31 cellular contexts compared by ENCODE assay signal in the genomic region with DNA sequence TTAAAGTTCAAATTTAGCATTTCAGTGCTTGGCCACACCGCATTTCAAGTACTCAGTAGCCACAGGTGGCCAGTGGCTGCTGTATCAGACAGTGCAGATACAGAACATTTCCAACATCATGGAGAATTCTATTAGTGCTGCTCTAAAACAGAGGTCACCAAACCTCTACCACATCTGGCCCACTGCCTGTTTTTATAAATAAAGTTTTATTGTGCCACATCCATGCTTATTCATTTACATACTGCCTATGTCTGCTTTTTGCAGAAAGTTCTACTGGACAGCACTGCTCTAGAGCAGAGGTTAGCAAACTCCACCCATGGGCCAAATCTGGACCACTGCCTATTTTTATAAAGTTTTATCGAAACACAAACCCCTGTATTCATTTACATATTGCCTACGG. TPM values are rescaled to one million over a fixed set of nuclear protein-coding genes. Genes with fewer than 3 reads are reported as not detected.
"Had no signal": no experiment of that assay in that cellular context is flagged by ENCODE, and none has a peak within 500 bp of the region (broad histone marks: within the 10 kb centered on the region; RNA-seq: fewer than 3 reads in every experiment).

No MANE protein-coding gene starts in this region.

- DNase-seq: Karpas-422, Kasumi-1, MG63, MM.1S, MV-4-11, NCI-H1048, NCI-H1092, NCI-H1092 treated with DMSO at 0.1 percent for 48 hours, NCI-H1417, NCI-H1417 treated with DMSO at 0.1 percent for 48 hours, NCI-H1436, NCI-H1436 treated with DMSO at 0.1 percent for 48 hours, NCI-H146, NCI-H1694 treated with DMSO at 0.1 percent for 48 hours, NCI-H187, NCI-H187 treated with DMSO at 0.1 percent for 48 hours, NCI-H1930, NCI-H2029, NCI-H2029 treated with DMSO at 0.1 percent for 48 hours, NCI-H2081, NCI-H2081 treated with DMSO at 0.1 percent for 48 hours, NCI-H2107, NCI-H2227 treated with DMSO at 0.1 percent for 48 hours, NCI-H226, NCI-H446 treated with DMSO at 0.1 percent for 48 hours, NCI-H510A, NCI-H510A treated with DMSO at 0.1 percent for 48 hours had no signal

- H3K4me3 ChIP-seq: MG63 had no signal

- H3K9me3 ChIP-seq: MG63 had no signal

- H3K36me3 ChIP-seq: MG63 had no signal

RNA-seq across cellular contexts. Expression of gene PTPRT, which starts 3.7 kb away (rescaled TPM):
- total RNA-seq: LHCN-M2, M059J, MCF 10A, NCI-H460 had no signal
